ENCODE assay signal across 8 cellular contexts in the genomic region with DNA sequence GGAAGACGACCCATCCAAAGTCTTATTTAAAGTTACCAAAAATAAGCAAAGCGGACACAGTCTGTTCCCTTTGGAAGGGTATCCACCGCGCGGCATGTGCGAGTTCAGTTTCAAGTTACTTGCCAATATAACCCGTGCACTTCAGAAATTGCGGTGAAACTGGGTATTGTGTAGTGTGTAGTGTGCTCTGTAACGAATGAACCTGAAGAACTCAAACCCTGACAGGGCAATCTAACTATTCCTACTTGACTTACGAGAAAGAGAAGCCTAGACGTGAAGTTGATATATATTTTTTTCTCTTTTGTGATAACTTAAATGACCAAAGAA. TPM values are rescaled to one million over a fixed set of nuclear protein-coding genes. Genes with fewer than 3 reads are reported as not detected.
DNase-seq lines count a peak whose midpoint lies in the region; ATAC-seq and TF ChIP-seq lines count a peak whose summit lies in the region.

No MANE protein-coding gene starts in this region.

- H3K9me3 Mint-ChIP-seq in activated CD4-positive, alpha-beta memory T cell treated with anti-CD3 and anti-CD28 coated beads, Interleukin-2, amount 10 ng/mL, durations not matched to agents 7 days and 5 days = peaks cover 2% of the 10 kb centered on the region
- H3K9me3 Mint-ChIP-seq in glutamatergic neuron (ENCODE audit: unreplicated experiment) = peaks cover 15% of the 10 kb centered on the region

- POLR2A ChIA-PET in activated CD4-positive, alpha-beta memory T cell treated with anti-CD3 and anti-CD28 coated beads, Interleukin-2, amount 10 ng/mL, durations not matched to agents 7 days and 5 days (lab: Charles Lee) = interaction anchor here (0.6 to 3.3 kb wide), 8 partner anchors 11 to 1309 kb away, joined by 3 to 33 read pairs (median 7); a partner anchor contains a TSS

- no peak for ATAC-seq in activated CD4-positive, CD25-positive, alpha-beta regulatory T cell treated with anti-CD3 and anti-CD28 coated beads, Interleukin-2, amount 50 U/mL, for 24 hours
- ATAC-seq in GM21526 (IDR thresholded peaks at IDR 0.05; ENCODE audit: low FRiP score, unreplicated experiment) (no peak), esophagus mucosa (no peak)

- peak overlapping the region; percentile 87 for H3K27ac Mint-ChIP-seq in activated CD4-positive, alpha-beta memory T cell treated with anti-CD3 and anti-CD28 coated beads, Interleukin-2, amount 10 ng/mL, durations not matched to agents 7 days and 5 days
- peak overlapping the region; percentile 75 for H3K27ac Mint-ChIP-seq in glutamatergic neuron (ENCODE audit: unreplicated experiment)

- CTCF ChIA-PET in activated CD4-positive, alpha-beta memory T cell treated with anti-CD3 and anti-CD28 coated beads, Interleukin-2, amount 10 ng/mL, durations not matched to agents 7 days and 5 days (lab: Charles Lee) = interaction anchor here (0.6 to 1.9 kb wide), 3 partner anchors 8 to 363 kb away, joined by 3 to 4 read pairs (median 3); no protein-coding TSS in a partner anchor

- H3K27me3 Mint-ChIP-seq in activated CD4-positive, alpha-beta memory T cell treated with anti-CD3 and anti-CD28 coated beads, Interleukin-2, amount 10 ng/mL, durations not matched to agents 7 days and 5 days = no peaks in the 10 kb centered on the region
- peaks cover 8% of the 10 kb centered on the region for H3K27me3 Mint-ChIP-seq in glutamatergic neuron (ENCODE audit: unreplicated experiment)

- DNase-seq in NCI-H510A treated with DMSO at 0.1 percent for 48 hours (lab: John Stamatoyannopoulos, UW) (peak; percentile 37), NCI-H510A (lab: John Stamatoyannopoulos, UW) (no peak), glutamatergic neuron (no peak)
- no peak for DNase-seq in activated CD4-positive, alpha-beta memory T cell treated with anti-CD3 and anti-CD28 coated beads, Interleukin-2, amount 10 ng/mL, durations not matched to agents 7 days and 5 days
- DNase-seq in stimulated activated CD8-positive, alpha-beta memory T cell treated with anti-CD3 and anti-CD28 coated beads, Interleukin-4, amount 100 ng/mL, for 24 hours (ENCODE audit: low read depth) = peak; percentile 19

- TF ChIP-seq CTCF in glutamatergic neuron (IDR thresholded peaks at IDR 0.05; ENCODE audit: partially characterized antibody, unreplicated experiment) = no peak

- peak overlapping the region; percentile 86 for H3K4me3 Mint-ChIP-seq in activated CD4-positive, alpha-beta memory T cell treated with anti-CD3 and anti-CD28 coated beads, Interleukin-2, amount 10 ng/mL, durations not matched to agents 7 days and 5 days
- H3K4me3 Mint-ChIP-seq in glutamatergic neuron (ENCODE audit: unreplicated experiment) = peak overlapping the region; percentile 92

- peaks cover 16% of the 10 kb centered on the region for H3K36me3 Mint-ChIP-seq in activated CD4-positive, alpha-beta memory T cell treated with anti-CD3 and anti-CD28 coated beads, Interleukin-2, amount 10 ng/mL, durations not matched to agents 7 days and 5 days (ENCODE audit: low read depth)
- no peaks in the 10 kb centered on the region for H3K36me3 Mint-ChIP-seq in glutamatergic neuron (ENCODE audit: unreplicated experiment)

- peaks cover 60% of the 10 kb centered on the region for H3K4me1 Mint-ChIP-seq in activated CD4-positive, alpha-beta memory T cell treated with anti-CD3 and anti-CD28 coated beads, Interleukin-2, amount 10 ng/mL, durations not matched to agents 7 days and 5 days
- peaks cover 39% of the 10 kb centered on the region for H3K4me1 Mint-ChIP-seq in glutamatergic neuron (ENCODE audit: low read depth, unreplicated experiment)

RNA-seq across cellular contexts. Expression of a gene that starts 1.5 kb away (rescaled TPM):
- total RNA-seq in activated CD4-positive, alpha-beta memory T cell treated with anti-CD3 and anti-CD28 coated beads, Interleukin-2, amount 10 ng/mL, durations not matched to agents 7 days and 5 days = 10 to 100 TPM; 32.6 to 33.5 TPM
- 90.8 TPM for total RNA-seq in glutamatergic neuron (ENCODE audit: unreplicated experiment)
- total RNA-seq in esophagus mucosa = 36.6 TPM

Comparison
In these comparisons a context has a peak if more than half of its experiments do, and no peak if none do; other contexts are left out.
1. DNase-seq: peak in NCI-H510A treated with DMSO at 0.1 percent for 48 hours (single experiment) and stimulated activated CD8-positive, alpha-beta memory T cell treated with anti-CD3 and anti-CD28 coated beads, Interleukin-4, amount 100 ng/mL, for 24 hours (single experiment); none in NCI-H510A (single experiment), activated CD4-positive, alpha-beta memory T cell treated with anti-CD3 and anti-CD28 coated beads, Interleukin-2, amount 10 ng/mL, durations not matched to agents 7 days and 5 days (single experiment) and glutamatergic neuron (single experiment).